In genomic region chr13:23796546-23796945, GRCh38 we compare ENCODE assay signal across 17 cellular contexts.
DNase-seq lines count a peak whose midpoint lies in the region; ATAC-seq and TF ChIP-seq lines count a peak whose summit lies in the region.
"Had no signal": no experiment of that assay in that cellular context is flagged by ENCODE, and none has a peak within 500 bp of the region (broad histone marks: within the 10 kb centered on the region; RNA-seq: fewer than 3 reads in every experiment).

No MANE protein-coding gene starts in this region.

- POLR2A ChIA-PET in PC-3 (lab: Charles Lee; ENCODE audit: unreplicated experiment), result no interaction called here

- H3K4me3 ChIP-seq in PC-3 (ENCODE audit: low read length), result no peak overlapping the region
- no peak overlapping the region for H3K4me3 ChIP-seq in MM.1S (ENCODE audit: low read length)
- H3K4me3 ChIP-seq: gastroesophageal sphincter, skin epidermis had no signal

- DNase-seq in D341Med (ENCODE audit: low spot score), result peak; percentile 43
- DNase-seq in LHCN-M2 (ENCODE audit: low read depth), result peak; percentile 93
- peak; percentile 58 for DNase-seq in PC-3
- DNase-seq in iris pigment epithelial cell (ENCODE audit: low read depth), result peak; percentile 75
- DNase-seq in MM.1S, result no peak
- DNase-seq in GM20000 (ENCODE audit: low spot score), result no peak
- DNase-seq in SKM-1 (lab: John Stamatoyannopoulos, UW; ENCODE audit: unreplicated experiment), result no peak
- DNase-seq: activated CD4-positive, alpha-beta T cell treated with anti-CD3 and anti-CD28 coated beads, Interleukin-2, amount 10 ng/mL, durations not matched to agents 24 days and 14 days; activated T-cell treated with anti-CD3 and anti-CD28 coated beads for 4 hours; COR-L47; midbrain; MV-4-11; occipital lobe had no signal

- no TSS peak for BruUV-seq in PC-3 (replicated peaks; lab: Mats Ljungman, UMichigan)

- no peaks in the 10 kb centered on the region for H4K20me1 ChIP-seq in PC-3 (ENCODE audit: low read length)
- no peaks in the 10 kb centered on the region for H4K20me1 ChIP-seq in MM.1S (ENCODE audit: insufficient read depth, low read length)

- H3K9ac ChIP-seq in PC-3 (ENCODE audit: low read length), result no peak overlapping the region
- no peak overlapping the region for H3K9ac ChIP-seq in MM.1S (ENCODE audit: low read length)

- H3K9me3 ChIP-seq in PC-3 (ENCODE audit: low read length), result no peaks in the 10 kb centered on the region
- H3K9me3 ChIP-seq in MM.1S (replicated peaks; ENCODE audit: insufficient read depth, low read length), result no peaks in the 10 kb centered on the region
- H3K9me3 ChIP-seq: gastroesophageal sphincter had no signal

- no peaks in the 10 kb centered on the region for H3F3A ChIP-seq in PC-3 (ENCODE audit: low read length, unreplicated experiment)
- 0 out of 2 replicates have a peak, but pooled peaks cover 6% of the 10 kb centered on the region for H3F3A ChIP-seq in MM.1S (ENCODE audit: insufficient read depth, low read length)

- no peaks in the 10 kb centered on the region for H3K79me2 ChIP-seq in PC-3 (ENCODE audit: low read length)
- no peaks in the 10 kb centered on the region for H3K79me2 ChIP-seq in MM.1S (ENCODE audit: low read length)

- H2AFZ ChIP-seq in PC-3 (ENCODE audit: low read length) (no peak overlapping the region), MM.1S (ENCODE audit: low read length) (no peak overlapping the region)

- peaks cover 5% of the 10 kb centered on the region; the same call in 1 of the 2 replicates for H3K36me3 ChIP-seq in PC-3 (ENCODE audit: low read depth, low read length)
- H3K36me3 ChIP-seq in MM.1S (replicated peaks; ENCODE audit: insufficient read depth, low read length), result no peaks in the 10 kb centered on the region

- ATAC-seq in PC-3 (peak; percentile 70), GM21786 (IDR thresholded peaks at IDR 0.05; ENCODE audit: unreplicated experiment) (no peak)
- ATAC-seq: gastroesophageal sphincter; stimulated activated memory B cell treated with anti-CD40 and anti-IgM and Interleukin-4, amounts not matched to agents 10 μg/mL and 1 μg/mL and 100 μg/mL, for 72 hours had no signal

- H3K27me3 ChIP-seq in PC-3 (ENCODE audit: low read length) (no peaks in the 10 kb centered on the region), MM.1S (replicated peaks; ENCODE audit: insufficient read depth, low read length) (no peaks in the 10 kb centered on the region)
- H3K27me3 ChIP-seq: gastroesophageal sphincter had no signal

- CTCF ChIA-PET in PC-3 (lab: Charles Lee), result no interaction called here

- TF ChIP-seq CTCF in PC-3 (conservative IDR thresholded peaks at IDR 0.05; ENCODE audit: low read depth, low read length) (no peak), MM.1S (IDR thresholded peaks at IDR 0.05; ENCODE audit: low read length) (no peak), GM20000 (IDR thresholded peaks at IDR 0.05; ENCODE audit: extremely low read depth, missing control alignments) (no peak)

- peak overlapping the region; percentile 52 for H3K27ac ChIP-seq in PC-3 (ENCODE audit: low read length)
- H3K27ac ChIP-seq in MM.1S (ENCODE audit: low read length), result no peak overlapping the region
- H3K27ac ChIP-seq: gastroesophageal sphincter, skin epidermis had no signal

- H3K9me2 ChIP-seq in PC-3 (replicated peaks; ENCODE audit: low read length) (no peaks in the 10 kb centered on the region), MM.1S (replicated peaks; ENCODE audit: insufficient read depth, low read length) (no peaks in the 10 kb centered on the region)

- H3K4me2 ChIP-seq in PC-3 (ENCODE audit: low read length) (0 out of 2 replicates have a peak overlapping the region, but pooled peaks have one; percentile 26), MM.1S (ENCODE audit: low read depth, low read length) (no peak overlapping the region)

- H3K4me1 ChIP-seq in PC-3 (ENCODE audit: insufficient read depth, low read length), result peaks cover 36% of the 10 kb centered on the region
- H3K4me1 ChIP-seq in MM.1S (ENCODE audit: low read length), result peaks cover 8% of the 10 kb centered on the region; the same call in 1 of the 2 replicates

- intact Hi-C loops in PC-3 (cut with micrococcal nuclease), result no loop called here

Comparison
In these comparisons a context has a peak if more than half of its experiments do, and no peak if none do; other contexts are left out.
1. DNase-seq: peak in D341Med (single experiment), LHCN-M2 (single experiment), PC-3 (single experiment) and iris pigment epithelial cell (single experiment); none in MM.1S (single experiment), GM20000 (single experiment) and SKM-1 (single experiment).